Comparison of ENCODE assay signal across 23 cellular contexts in genomic region chr7:34889951-34890350, GRCh38.
DNase-seq lines count a peak whose midpoint lies in the region; ATAC-seq, FAIRE-seq and TF ChIP-seq lines count a peak whose summit lies in the region.
"Had no signal": no experiment of that assay in that cellular context is flagged by ENCODE, and none has a peak within 500 bp of the region (broad histone marks: within the 10 kb centered on the region; RNA-seq: fewer than 3 reads in every experiment).

No MANE protein-coding gene starts in this region.

- no peak for TF ChIP-seq POLR2A in HepG2 (IDR thresholded peaks at IDR 0.05; ENCODE audit: insufficient read depth in 1 of 2, low read depth in 2 of 2, low read length in 2 of 2)
- no peak for TF ChIP-seq POLR2A in right lobe of liver (IDR thresholded peaks at IDR 0.05)
- no peak for TF ChIP-seq POLR2A in GM12878 (IDR thresholded peaks at IDR 0.05; ENCODE audit: low read depth, low read length)
- TF ChIP-seq POLR2A in prostate gland (IDR thresholded peaks at IDR 0.05) = no peak

- H3K4me3 ChIP-seq in HepG2 (replicated peaks in 1 of 3; ENCODE audit: insufficient read depth in 1 of 3, low read depth in 2 of 3, low read length in 3 of 3) = no peak overlapping the region
- H3K4me3 ChIP-seq in right lobe of liver = no peak overlapping the region
- H3K4me3 ChIP-seq in GM12878 = no peak overlapping the region
- H3K4me3 ChIP-seq in prostate gland = no peak overlapping the region
- H3K4me3 ChIP-seq in WERI-Rb-1 (ENCODE audit: low read depth, low read length) = no peak overlapping the region
- H3K4me3 ChIP-seq: BLaER1 had no signal

- no peak for TF ChIP-seq EP300 in HepG2 (IDR thresholded peaks at IDR 0.05; ENCODE audit: low read depth in 2 of 2, low read length in 2 of 2)
- TF ChIP-seq EP300 in HepG2 (CRISPR knock-in tag; IDR thresholded peaks at IDR 0.05; ENCODE audit: borderline replicate concordance) = no peak
- TF ChIP-seq EP300 in GM12878 (IDR thresholded peaks at IDR 0.05; ENCODE audit: borderline replicate concordance in 1 of 2, control insufficient read depth in 1 of 2, low read depth in 2 of 2, low read length in 2 of 2) = no peak

- BruUV-seq in HepG2 (replicated peaks; lab: Mats Ljungman, UMichigan) (no TSS peak), GM12878 (replicated peaks; lab: Mats Ljungman, UMichigan) (no TSS peak)

- H3K79me2 ChIP-seq in HepG2 (ENCODE audit: insufficient read depth, low read length) (no peaks in the 10 kb centered on the region), GM12878 (ENCODE audit: control insufficient read depth, insufficient read depth, low read length) (no peaks in the 10 kb centered on the region)

- no peak for FAIRE-seq in HepG2 (lab: Jason Lieb, UNC)
- no peak for FAIRE-seq in GM12878 (lab: Jason Lieb, UNC)
- FAIRE-seq: GM12891, GM19239 had no signal

- SMC1A ChIA-PET in GM12878 (lab: Charles Lee; ENCODE audit: uncharacterized antibody, unreplicated experiment) = no interaction called here

- H4K20me1 ChIP-seq in HepG2 (ENCODE audit: insufficient read depth, low read length) = no peaks in the 10 kb centered on the region
- H4K20me1 ChIP-seq in GM12878 (ENCODE audit: control insufficient read depth, insufficient read depth) = no peaks in the 10 kb centered on the region
- H4K20me1 ChIP-seq: BLaER1 had no signal

- 9% methylated on average over 1 of the region's 1 CpG for WGBS in HepG2 (ENCODE audit: low lambda C conversion rate)
- 60% methylated on average over 1 of the region's 1 CpG for WGBS in right lobe of liver (ENCODE audit: insufficient coverage, low coverage, low lambda C conversion rate, missing lambda C conversion rate)
- WGBS in GM12878 (ENCODE audit: insufficient coverage, insufficient replicate concordance, low lambda C conversion rate, missing lambda C conversion rate) = 0% methylated on average over 1 of the region's 1 CpG
- 95% methylated on average over 1 of the region's 1 CpG for WGBS in prostate gland

- H2AFZ ChIP-seq in HepG2 (ENCODE audit: low read length) = no peak overlapping the region
- no peak overlapping the region for H2AFZ ChIP-seq in GM12878 (ENCODE audit: control insufficient read depth, low read depth, low read length)

- POLR2A ChIA-PET in HepG2 (lab: Yijun Ruan, JAX) = no interaction called here
- POLR2A ChIA-PET in GM12878 (lab: Charles Lee) = no interaction called here

- H3K27ac ChIP-seq in HepG2 (ENCODE audit: extremely low read length, insufficient read depth, low read length) (no peak overlapping the region), right lobe of liver (no peak overlapping the region), GM12878 (ENCODE audit: control insufficient read depth, insufficient read depth) (no peak overlapping the region), prostate gland (no peak overlapping the region), WERI-Rb-1 (no peak overlapping the region)
- H3K27ac ChIP-seq: 22Rv1, BLaER1 had no signal

- DNase-seq in HepG2 (ENCODE audit: low spot score) (no peak), right lobe of liver (no peak), GM12878 (ENCODE audit: low read depth, low spot score) (no peak), prostate gland (ENCODE audit: low spot score) (no peak), WERI-Rb-1 (no peak)
- DNase-seq: ACHN; BE2C; C1 segment of cervical spinal cord; CD4-positive, alpha-beta memory T cell; CD4-positive, CD25-positive, alpha-beta regulatory T cell; CD8-positive, alpha-beta memory T cell; COR-L47; DMS 273 treated with DMSO at 0.1 percent for 48 hours; DMS153; DMS53; DMS79; DND-41; EL; GDM1 had no signal

- TF ChIP-seq RAD21 in HepG2 (CRISPR knock-in tag; IDR thresholded peaks at IDR 0.05) = no peak
- TF ChIP-seq RAD21 in GM12878 (IDR thresholded peaks at IDR 0.05; ENCODE audit: insufficient read depth, low read depth, low read length) = no peak

- RAD21 ChIA-PET in GM12878 (lab: Charles Lee; ENCODE audit: unreplicated experiment) = no interaction called here

- intact Hi-C loops in HepG2 (cut with micrococcal nuclease; ENCODE audit: unreplicated experiment) = no loop called here
- intact Hi-C loops in right lobe of liver (cut with DNase I) = no loop called here
- intact Hi-C loops in GM12878 (cut with micrococcal nuclease; ENCODE audit: unreplicated experiment) = no loop called here
- intact Hi-C loops in prostate gland (cut with DNase I) = no loop called here

- H3K9ac ChIP-seq in HepG2 (ENCODE audit: insufficient read depth, low read depth, low read length) = no peak overlapping the region
- H3K9ac ChIP-seq in GM12878 (ENCODE audit: control insufficient read depth, insufficient read depth, low read length) = no peak overlapping the region
- H3K9ac ChIP-seq: BLaER1 had no signal

- TF ChIP-seq CTCF in HepG2 (CRISPR knock-in tag; IDR thresholded peaks at IDR 0.05) (no peak), right lobe of liver (IDR thresholded peaks at IDR 0.05) (no peak), GM12878 (IDR thresholded peaks at IDR 0.05 in 2 of 3, conservative IDR thresholded peaks at IDR 0.05 in 1 of 3; ENCODE audit: control insufficient read depth in 2 of 3, extremely low read depth in 1 of 3, insufficient read depth in 1 of 3, low read depth in 3 of 3, low read length in 3 of 3) (no peak), prostate gland (IDR thresholded peaks at IDR 0.05) (no peak), WERI-Rb-1 (IDR thresholded peaks at IDR 0.05; ENCODE audit: low read depth, low read length) (no peak)

- peaks cover 4% of the 10 kb centered on the region for H3K9me3 ChIP-seq in HepG2 (ENCODE audit: low read length)
- no peaks in the 10 kb centered on the region for H3K9me3 ChIP-seq in right lobe of liver
- no peaks in the 10 kb centered on the region for H3K9me3 ChIP-seq in GM12878 (replicated peaks; ENCODE audit: control insufficient read depth, insufficient read depth, low read length)
- H3K9me3 ChIP-seq in prostate gland = no peaks in the 10 kb centered on the region
- H3K9me3 ChIP-seq in WERI-Rb-1 (ENCODE audit: severe bottlenecking) = no peaks in the 10 kb centered on the region
- H3K9me3 ChIP-seq: BE2C had no signal

- ATAC-seq in HepG2 = no peak
- ATAC-seq in right lobe of liver = no peak
- no peak for ATAC-seq in GM12878

- H3K4me2 ChIP-seq in HepG2 (ENCODE audit: low read depth, low read length) (no peak overlapping the region), GM12878 (ENCODE audit: control insufficient read depth, insufficient read depth) (no peak overlapping the region)
- H3K4me2 ChIP-seq: BLaER1 had no signal

- H3K27me3 ChIP-seq in HepG2 (ENCODE audit: control insufficient read depth in 1 of 2, insufficient read depth in 2 of 2, low read length in 2 of 2) (peaks cover 0 to 1% of the 10 kb centered on the region in 2 experiments; a peak in 1 of 5 replicates), right lobe of liver (no peaks in the 10 kb centered on the region), GM12878 (replicated peaks in 1 of 2; ENCODE audit: control insufficient read depth in 2 of 2, insufficient read depth in 2 of 2, low read length in 1 of 2) (no peaks in the 10 kb centered on the region; a peak in 1 of 4 replicates), prostate gland (replicated peaks; ENCODE audit: insufficient read depth) (no peaks in the 10 kb centered on the region), WERI-Rb-1 (ENCODE audit: insufficient read depth, low read depth, severe bottlenecking) (no peaks in the 10 kb centered on the region)
- H3K27me3 ChIP-seq: BLaER1 had no signal

- CTCF ChIA-PET in HepG2 (lab: Yijun Ruan, JAX; ENCODE audit: low intra/inter-chr PET ratio, low total read pairs) = no interaction called here
- CTCF ChIA-PET in GM12878 (lab: Yijun Ruan, JAX) = no interaction called here

- in situ Hi-C loops in HepG2 (cut with HindIII; ENCODE audit: extremely low pct_ligation_motif_present, low pct_unique_long_range_greater_than_20kb) = no loop called here
- in situ Hi-C loops in GM12878 (cut with MboI) = no loop called here

- no peaks in the 10 kb centered on the region for H3K36me3 ChIP-seq in HepG2 (replicated peaks in 1 of 2; ENCODE audit: control insufficient read depth in 1 of 2, insufficient read depth in 2 of 2, low read length in 2 of 2)
- no peaks in the 10 kb centered on the region for H3K36me3 ChIP-seq in right lobe of liver
- no peaks in the 10 kb centered on the region for H3K36me3 ChIP-seq in GM12878 (ENCODE audit: control insufficient read depth in 2 of 2, insufficient read depth in 2 of 2, low read length in 1 of 2)
- no peaks in the 10 kb centered on the region for H3K36me3 ChIP-seq in prostate gland
- no peaks in the 10 kb centered on the region for H3K36me3 ChIP-seq in WERI-Rb-1
- H3K36me3 ChIP-seq: BE2C, BLaER1 had no signal

- no peaks in the 10 kb centered on the region for H3K4me1 ChIP-seq in HepG2 (ENCODE audit: insufficient read depth, low read length)
- no peaks in the 10 kb centered on the region for H3K4me1 ChIP-seq in right lobe of liver
- no peaks in the 10 kb centered on the region for H3K4me1 ChIP-seq in GM12878 (ENCODE audit: control insufficient read depth, insufficient read depth, low read length)
- H3K4me1 ChIP-seq in prostate gland (replicated peaks) = no peaks in the 10 kb centered on the region
- H3K4me1 ChIP-seq: BE2C, BLaER1 had no signal

TF ChIP-seq in HepG2, 621 proteins besides CTCF, POLR2A, EP300 and RAD21 (continues in another document):
- TF ChIP-seq, protein P1, sequence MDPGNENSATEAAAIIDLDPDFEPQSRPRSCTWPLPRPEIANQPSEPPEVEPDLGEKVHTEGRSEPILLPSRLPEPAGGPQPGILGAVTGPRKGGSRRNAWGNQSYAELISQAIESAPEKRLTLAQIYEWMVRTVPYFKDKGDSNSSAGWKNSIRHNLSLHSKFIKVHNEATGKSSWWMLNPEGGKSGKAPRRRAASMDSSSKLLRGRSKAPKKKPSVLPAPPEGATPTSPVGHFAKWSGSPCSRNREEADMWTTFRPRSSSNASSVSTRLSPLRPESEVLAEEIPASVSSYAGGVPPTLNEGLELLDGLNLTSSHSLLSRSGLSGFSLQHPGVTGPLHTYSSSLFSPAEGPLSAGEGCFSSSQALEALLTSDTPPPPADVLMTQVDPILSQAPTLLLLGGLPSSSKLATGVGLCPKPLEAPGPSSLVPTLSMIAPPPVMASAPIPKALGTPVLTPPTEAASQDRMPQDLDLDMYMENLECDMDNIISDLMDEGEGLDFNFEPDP (CRISPR knock-in tag; conservative IDR thresholded peaks at IDR 0.05) = no peak

TF ChIP-seq in GM12878, 131 proteins besides CTCF, POLR2A, EP300 and RAD21:
- TF ChIP-seq, protein P2, sequence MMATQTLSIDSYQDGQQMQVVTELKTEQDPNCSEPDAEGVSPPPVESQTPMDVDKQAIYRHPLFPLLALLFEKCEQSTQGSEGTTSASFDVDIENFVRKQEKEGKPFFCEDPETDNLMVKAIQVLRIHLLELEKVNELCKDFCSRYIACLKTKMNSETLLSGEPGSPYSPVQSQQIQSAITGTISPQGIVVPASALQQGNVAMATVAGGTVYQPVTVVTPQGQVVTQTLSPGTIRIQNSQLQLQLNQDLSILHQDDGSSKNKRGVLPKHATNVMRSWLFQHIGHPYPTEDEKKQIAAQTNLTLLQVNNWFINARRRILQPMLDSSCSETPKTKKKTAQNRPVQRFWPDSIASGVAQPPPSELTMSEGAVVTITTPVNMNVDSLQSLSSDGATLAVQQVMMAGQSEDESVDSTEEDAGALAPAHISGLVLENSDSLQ (IDR thresholded peaks at IDR 0.05) = peak; percentile 20; the same call in 1 of the 2 replicates
- TF ChIP-seq ZBED1 (IDR thresholded peaks at IDR 0.05; ENCODE audit: borderline replicate concordance) = no peak
- TF ChIP-seq GABPA (IDR thresholded peaks at IDR 0.05; ENCODE audit: low read depth) = no peak
